Comparison of ENCODE assay signal across 7 cellular contexts in the genomic region with DNA sequence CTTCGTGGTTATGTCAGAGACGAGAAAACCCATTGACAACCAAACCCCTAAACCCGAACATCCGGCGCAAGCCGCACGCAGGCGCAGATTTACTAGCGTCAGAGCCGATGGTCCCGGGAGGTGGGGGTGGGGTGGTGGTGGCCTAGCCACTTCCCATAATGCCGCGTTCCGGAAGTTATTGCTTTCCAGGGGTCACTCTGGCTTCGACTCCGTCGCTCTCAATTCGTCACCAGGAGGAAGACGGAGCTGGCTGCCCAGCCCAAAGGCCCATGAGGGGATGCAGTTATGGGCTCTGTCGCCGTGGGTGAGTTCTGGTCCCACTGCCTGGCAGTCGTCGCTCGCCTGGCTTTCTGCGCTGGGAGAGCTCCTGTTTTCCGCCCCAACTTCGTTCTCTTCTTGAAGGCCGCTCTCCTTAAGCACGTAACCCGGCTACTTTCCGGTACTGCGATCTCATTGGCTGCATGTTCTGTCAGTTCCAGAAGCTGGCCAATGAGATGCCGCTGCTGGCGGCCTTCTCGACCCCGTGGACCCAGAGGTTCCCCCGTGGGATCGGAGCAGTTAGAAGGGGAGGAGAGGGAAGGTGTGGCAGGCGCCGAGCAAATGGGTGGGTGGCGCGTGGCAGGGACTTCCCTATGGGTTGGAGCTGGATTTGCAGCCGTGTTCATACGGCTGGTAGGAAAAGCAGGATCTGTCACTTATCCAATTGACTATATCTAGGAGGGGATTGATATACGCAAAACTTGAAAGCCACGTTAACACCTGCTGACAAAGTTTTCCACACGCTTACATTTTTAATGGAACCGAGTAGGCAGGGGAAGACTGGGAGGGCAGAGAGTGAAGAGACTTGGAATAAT. TPM values are rescaled to one million over a fixed set of nuclear protein-coding genes. Genes with fewer than 3 reads are reported as not detected.
DNase-seq lines count a peak whose midpoint lies in the region; ATAC-seq and TF ChIP-seq lines count a peak whose summit lies in the region.

TSS of gene USP16 (plus strand) at position 195 of the 854 bp plus-strand sequence. CDS start 3,246 bp downstream, outside the sequence.

- no peaks in the 10 kb centered on the region for H3K9me3 ChIP-seq in hepatocyte (ENCODE audit: low read depth)

- under 1% methylated on average over 47 of the region's 48 CpGs for WGBS in hepatocyte (ENCODE audit: low lambda C conversion rate, missing lambda C conversion rate)

- no peak for TF ChIP-seq CTCF in hepatocyte (IDR thresholded peaks at IDR 0.05; ENCODE audit: poor library complexity)

- ATAC-seq in GM18508 (IDR thresholded peaks at IDR 0.05; ENCODE audit: insufficient read depth, unreplicated experiment) (peak; percentile 94), HG03025 (IDR thresholded peaks at IDR 0.05; ENCODE audit: low FRiP score, unreplicated experiment) (peak; percentile 99)

- H3K4me1 ChIP-seq in hepatocyte (ENCODE audit: insufficient read depth): peaks cover 7% of the 10 kb centered on the region

- H3K36me3 ChIP-seq in hepatocyte (replicated peaks; ENCODE audit: insufficient read depth, low read depth): no peaks in the 10 kb centered on the region

- H3K4me2 ChIP-seq in hepatocyte: peak within 1 kb of the TSS; percentile 78

- H3K27me3 ChIP-seq in hepatocyte: no peaks in the 10 kb centered on the region

- H3K27ac ChIP-seq in hepatocyte: peak within 1 kb of the TSS; percentile 97

- H3K9me2 ChIP-seq in hepatocyte (replicated peaks; ENCODE audit: insufficient read depth): no peaks in the 10 kb centered on the region

- H3K79me2 ChIP-seq in hepatocyte: peaks cover 40% of the 10 kb centered on the region

- peak within 1 kb of the TSS; percentile 76 for H2AFZ ChIP-seq in hepatocyte

- DNase-seq in NCI-H2081 (lab: John Stamatoyannopoulos, UW): peak; percentile 86 to 95
- DNase-seq in T1000 (lab: John Stamatoyannopoulos, UW): peak; percentile 97
- DNase-seq in astrocyte of the hippocampus (ENCODE audit: low read depth, low spot score): peak; percentile 99
- DNase-seq in hepatocyte (ENCODE audit: low spot score): peak; percentile 96
- peak; percentile 98 for DNase-seq in renal cortical epithelial cell (ENCODE audit: low read depth)

- H4K20me1 ChIP-seq in hepatocyte (ENCODE audit: insufficient read depth, poor library complexity, severe bottlenecking): peaks cover 3% of the 10 kb centered on the region

- peak within 1 kb of the TSS; percentile 36 for H3K4me3 ChIP-seq in hepatocyte

RNA-seq across cellular contexts. Expression of gene USP16, which starts in this region (rescaled TPM):
- total RNA-seq in hepatocyte (30.7 and 35.8 TPM in 2 replicates), renal cortical epithelial cell (32.2 and 36.6 TPM in 2 replicates)
- polyA plus RNA-seq in hepatocyte: 25.9 and 35.6 TPM in 2 replicates

Comparison
In these comparisons a context has a peak if more than half of its experiments do, and no peak if none do; other contexts are left out.
1. Peak in every context shown above with its lines: DNase-seq, ATAC-seq, H3K4me3 ChIP-seq and H3K27ac ChIP-seq.